9 cellular contexts compared by ENCODE assay signal in the genomic region with DNA sequence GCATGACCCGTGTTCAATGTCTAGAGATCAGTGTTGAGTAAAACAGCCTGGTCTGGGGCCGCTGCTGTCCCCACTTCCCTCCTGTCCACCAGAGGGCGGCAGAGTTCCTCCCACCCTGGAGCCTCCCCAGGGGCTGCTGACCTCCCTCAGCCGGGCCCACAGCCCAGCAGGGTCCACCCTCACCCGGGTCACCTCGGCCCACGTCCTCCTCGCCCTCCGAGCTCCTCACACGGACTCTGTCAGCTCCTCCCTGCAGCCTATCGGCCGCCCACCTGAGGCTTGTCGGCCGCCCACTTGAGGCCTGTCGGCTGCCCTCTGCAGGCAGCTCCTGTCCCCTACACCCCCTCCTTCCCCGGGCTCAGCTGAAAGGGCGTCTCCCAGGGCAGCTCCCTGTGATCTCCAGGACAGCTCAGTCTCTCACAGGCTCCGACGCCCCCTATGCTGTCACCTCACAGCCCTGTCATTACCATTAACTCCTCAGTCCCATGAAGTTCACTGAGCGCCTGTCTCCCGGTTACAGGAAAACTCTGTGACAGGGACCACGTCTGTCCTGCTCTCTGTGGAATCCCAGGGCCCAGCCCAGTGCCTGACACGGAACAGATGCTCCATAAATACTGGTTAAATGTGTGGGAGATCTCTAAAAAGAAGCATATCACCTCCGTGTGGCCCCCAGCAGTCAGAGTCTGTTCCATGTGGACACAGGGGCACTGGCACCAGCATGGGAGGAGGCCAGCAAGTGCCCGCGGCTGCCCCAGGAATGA. TPM values are rescaled to one million over a fixed set of nuclear protein-coding genes. Genes with fewer than 3 reads are reported as not detected.
DNase-seq lines count a peak whose midpoint lies in the region; ATAC-seq and TF ChIP-seq lines count a peak whose summit lies in the region.
"Had no signal": no experiment of that assay in that cellular context is flagged by ENCODE, and none has a peak within 500 bp of the region (broad histone marks: within the 10 kb centered on the region; RNA-seq: fewer than 3 reads in every experiment).

No MANE protein-coding gene starts in this region.

- peaks cover 19% of the 10 kb centered on the region for H3K27me3 ChIP-seq in adrenal gland
- H3K27me3 ChIP-seq in iPS-20b (ENCODE audit: insufficient read depth, low read length) = peaks cover 20% of the 10 kb centered on the region

- DNase-seq in SHP77 (lab: John Stamatoyannopoulos, UW) (peak; percentile 63), SHP77 treated with DMSO at 0.1 percent for 48 hours (lab: John Stamatoyannopoulos, UW) (no peak), NCI-H1436 (lab: John Stamatoyannopoulos, UW) (peak; percentile 84), adrenal gland (peak in 6 of 7 donors; percentile 21 to 55 (median 46))
- peak; percentile 46 for DNase-seq in T-helper 2 cell treated with Interferon-gamma antibody and Interleukin-4, amounts not matched to agents 5 μg/mL and 100 μg/mL, for 36 hours (ENCODE audit: low spot score)
- peak; percentile 59 to 65 for DNase-seq in stimulated activated CD4-positive, alpha-beta T cell treated with anti-CD3 and anti-CD28 coated beads, Interleukin-4, amount 100 ng/mL, for 4 hours

- no peaks in the 10 kb centered on the region for H3K9me3 ChIP-seq in adrenal gland (replicated peaks in 1 of 3)
- H3K9me3 ChIP-seq in iPS-20b (ENCODE audit: insufficient read depth, low read depth, low read length) = no peaks in the 10 kb centered on the region

- H3K9me3 Mint-ChIP-seq in T-helper 2 cell treated with Interferon-gamma antibody and Interleukin-4, amounts not matched to agents 5 μg/mL and 100 μg/mL, for 36 hours = no peaks in the 10 kb centered on the region

- peak overlapping the region in 1 of 4 donors; percentile 32 for H3K4me3 ChIP-seq in adrenal gland
- peak overlapping the region; percentile 53; the same call in 1 of the 2 replicates for H3K4me3 ChIP-seq in iPS-20b (ENCODE audit: low read length)

- peaks cover 4% of the 10 kb centered on the region for H3K27me3 Mint-ChIP-seq in T-helper 2 cell treated with Interferon-gamma antibody and Interleukin-4, amounts not matched to agents 5 μg/mL and 100 μg/mL, for 36 hours (ENCODE audit: low read depth)

- H3K27ac Mint-ChIP-seq in T-helper 2 cell treated with Interferon-gamma antibody and Interleukin-4, amounts not matched to agents 5 μg/mL and 100 μg/mL, for 36 hours = no peak overlapping the region
- H3K27ac Mint-ChIP-seq: nephron had no signal

- H3K27ac ChIP-seq in adrenal gland (no peak overlapping the region), iPS-20b (ENCODE audit: low read length) (no peak overlapping the region)

- no peaks in the 10 kb centered on the region for H3K36me3 Mint-ChIP-seq in T-helper 2 cell treated with Interferon-gamma antibody and Interleukin-4, amounts not matched to agents 5 μg/mL and 100 μg/mL, for 36 hours (ENCODE audit: low read depth)

- H3K36me3 ChIP-seq in adrenal gland (replicated peaks in 1 of 2) = no peaks in the 10 kb centered on the region
- no peaks in the 10 kb centered on the region for H3K36me3 ChIP-seq in iPS-20b (ENCODE audit: insufficient read depth, low read depth, low read length)

- no peak for TF ChIP-seq POLR2A in adrenal gland (IDR thresholded peaks at IDR 0.05)

- H3K4me3 Mint-ChIP-seq in T-helper 2 cell treated with Interferon-gamma antibody and Interleukin-4, amounts not matched to agents 5 μg/mL and 100 μg/mL, for 36 hours = peak overlapping the region; percentile 56
- H3K4me3 Mint-ChIP-seq: nephron had no signal

- TF ChIP-seq CTCF in adrenal gland (IDR thresholded peaks at IDR 0.05) = peak; percentile 39 to 81 (median 60)

- no peak overlapping the region for H3K9ac ChIP-seq in iPS-20b (ENCODE audit: low read depth, low read length)

- intact Hi-C loops in adrenal gland (cut with DNase I) = no loop called here

- ATAC-seq in HG03460 (IDR thresholded peaks at IDR 0.05; ENCODE audit: unreplicated experiment) = no peak

- no peaks in the 10 kb centered on the region for H3K4me1 Mint-ChIP-seq in T-helper 2 cell treated with Interferon-gamma antibody and Interleukin-4, amounts not matched to agents 5 μg/mL and 100 μg/mL, for 36 hours (ENCODE audit: low read depth)
- H3K4me1 Mint-ChIP-seq: nephron had no signal

- 14 to 37% (median 15%) methylated on average over 8 to 26 of the region's 26 CpGs for WGBS in adrenal gland, 4 donors

- H3K4me1 ChIP-seq in adrenal gland (replicated peaks in 1 of 2) (no peaks in the 10 kb centered on the region), iPS-20b (ENCODE audit: insufficient read depth, low read length) (no peaks in the 10 kb centered on the region)

RNA-seq across cellular contexts. Expression of gene CEACAM5, which starts 1.5 kb away (rescaled TPM):
- total RNA-seq in adrenal gland = under 1 TPM in 4 of 8 donors, not detected in 4; 0.06 to 0.72 (median 0.35) TPM
- polyA plus RNA-seq in adrenal gland = under 1 TPM in 2 of 3 donors, not detected in 1; 0.27 to 0.40 TPM

RNA-seq across cellular contexts. Expression of gene CEACAM7, which starts 18.9 kb away (rescaled TPM):
- total RNA-seq in adrenal gland = under 1 TPM in 2 of 8 donors, not detected in 6; 0.08 to 0.28 TPM
- under 1 TPM in 2 of 3 donors, not detected in 1; 0.07 to 0.40 TPM for polyA plus RNA-seq in adrenal gland

RNA-seq across cellular contexts. Expression of gene CEACAM6, which starts 48.4 kb away (rescaled TPM):
- total RNA-seq in adrenal gland = under 1 TPM in 4 of 8 donors, not detected in 4; 0.14 to 0.76 (median 0.42) TPM
- polyA plus RNA-seq in adrenal gland = under 1 TPM in 2 of 3 donors, not detected in 1; 0.13 to 0.24 TPM
